In the genomic region with DNA sequence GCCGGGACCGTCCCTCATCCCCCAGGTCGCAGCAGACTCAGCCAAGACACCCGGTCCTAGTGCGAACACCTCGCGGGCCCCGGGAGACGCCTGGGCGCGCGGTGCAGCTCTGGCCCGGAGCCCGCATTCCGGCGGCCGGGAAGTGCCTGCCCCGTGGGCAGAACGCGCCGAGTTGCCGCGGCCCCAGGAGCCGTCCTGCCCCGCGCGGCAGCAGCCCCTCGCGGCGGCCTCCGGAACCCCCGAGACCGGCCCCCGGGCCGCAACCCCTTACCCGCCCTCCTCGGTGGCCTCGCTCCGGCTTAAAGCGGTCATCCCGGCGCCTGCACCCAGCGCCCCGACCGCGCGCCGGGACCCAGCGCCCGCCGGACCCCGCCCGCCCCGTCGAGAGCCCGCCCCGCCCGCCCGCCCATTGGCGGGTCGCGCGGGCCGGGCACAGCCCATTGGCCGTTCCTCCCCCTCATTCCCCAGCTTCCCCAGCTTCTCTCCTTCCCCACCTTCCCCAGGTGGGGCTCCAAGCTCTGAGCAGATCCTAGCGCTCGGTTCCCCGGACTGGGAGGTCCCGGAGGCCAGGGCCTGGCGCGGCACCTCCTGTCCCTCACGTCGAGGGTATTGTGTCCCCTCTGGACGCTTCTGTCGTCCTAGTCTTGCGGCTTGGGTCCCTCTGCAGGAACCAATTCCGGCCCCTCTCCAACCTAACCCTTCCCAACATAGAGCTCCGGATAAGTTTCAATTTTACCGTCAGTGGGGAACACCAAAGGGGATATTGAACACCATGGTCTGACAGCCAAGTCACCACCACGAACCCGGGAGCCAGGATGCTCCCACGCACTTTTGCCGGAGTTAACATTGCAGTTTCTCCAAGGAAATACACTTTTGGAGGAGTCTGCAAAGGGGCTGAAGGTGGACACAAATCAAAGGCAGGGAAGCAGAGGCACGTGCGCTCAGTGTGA, we compare ENCODE assay signal across 8 cellular contexts. TPM values are rescaled to one million over a fixed set of nuclear protein-coding genes. Genes with fewer than 3 reads are reported as not detected.
DNase-seq lines count a peak whose midpoint lies in the region; TF ChIP-seq lines count a peak whose summit lies in the region.

A gene (minus strand): TSS at position 328 of the 950 bp plus-strand sequence.

- H3K36me3 ChIP-seq in kidney epithelial cell (ENCODE audit: control insufficient read depth, insufficient read depth, low read length) (peaks cover 13% of the 10 kb centered on the region), HAP-1 (replicated peaks) (peaks cover 49% of the 10 kb centered on the region)

- peak; percentile 31 to 32 for DNase-seq in activated CD4-positive, alpha-beta T cell treated with anti-CD3 and anti-CD28 coated beads for 4 hours
- DNase-seq in activated CD4-positive, alpha-beta T cell treated with anti-CD3 and anti-CD28 coated beads for 1 hour: no peak
- DNase-seq in NCI-H82 treated with DMSO at 0.1 percent for 48 hours (lab: John Stamatoyannopoulos, UW; ENCODE audit: unreplicated experiment): peak; percentile 62
- DNase-seq in T47D (ENCODE audit: low read depth in 1 of 2, low spot score in 1 of 2): peak; percentile 64 to 69
- DNase-seq in kidney epithelial cell (ENCODE audit: low read depth): no peak
- peak; percentile 39 for DNase-seq in stimulated activated CD4-positive, alpha-beta T cell treated with anti-CD3 and anti-CD28 coated beads, Interleukin-4, amount 100 ng/mL, for 1 hour
- no peak for DNase-seq in HAP-1 (ENCODE audit: low spot score in 2 of 2)
- no peak for DNase-seq in MV-4-11 (lab: John Stamatoyannopoulos, UW)

- H3K27me3 ChIP-seq in kidney epithelial cell (ENCODE audit: control insufficient read depth, insufficient read depth, low read length) (no peaks in the 10 kb centered on the region), HAP-1 (ENCODE audit: low read depth) (no peaks in the 10 kb centered on the region)

- in situ Hi-C loops in T47D (cut with HindIII; ENCODE audit: low pct_unique_long_range_greater_than_20kb, low sequenced_read_pairs): no loop called here
- in situ Hi-C loops in HAP-1 (cut with MboI; ENCODE audit: low sequenced_read_pairs): no loop called here

- no peaks in the 10 kb centered on the region for H3K9me3 ChIP-seq in HAP-1

- H3K4me1 ChIP-seq in HAP-1: no peaks in the 10 kb centered on the region

- TF ChIP-seq CTCF in kidney epithelial cell (IDR thresholded peaks at IDR 0.05; ENCODE audit: insufficient read depth, low read length, poor library complexity, severe bottlenecking): no peak

- H3K4me3 ChIP-seq in kidney epithelial cell (ENCODE audit: low read depth, low read length) (peak within 1 kb of the TSS; percentile 25), HAP-1 (no peak within 1 kb of the TSS)

RNA-seq across cellular contexts. Expression of the gene that starts here (rescaled TPM):
- 0.89 and 2.4 TPM in 2 replicates for total RNA-seq in kidney epithelial cell

Comparison
In these comparisons a context has a peak if more than half of its experiments do, and no peak if none do; other contexts are left out.
1. DNase-seq: peak in activated CD4-positive, alpha-beta T cell treated with anti-CD3 and anti-CD28 coated beads for 4 hours (2 of 2), NCI-H82 treated with DMSO at 0.1 percent for 48 hours (single experiment), T47D (2 of 2) and stimulated activated CD4-positive, alpha-beta T cell treated with anti-CD3 and anti-CD28 coated beads, Interleukin-4, amount 100 ng/mL, for 1 hour (single experiment); none in activated CD4-positive, alpha-beta T cell treated with anti-CD3 and anti-CD28 coated beads for 1 hour (single experiment), kidney epithelial cell (single experiment), HAP-1 (0 of 2) and MV-4-11 (single experiment).